Comparison of ENCODE assay signal across 19 cellular contexts in genomic region chr3:11739123-11739522, GRCh38.
DNase-seq lines count a peak whose midpoint lies in the region; ATAC-seq and TF ChIP-seq lines count a peak whose summit lies in the region.
"Had no signal": no experiment of that assay in that cellular context is flagged by ENCODE, and none has a peak within 500 bp of the region (broad histone marks: within the 10 kb centered on the region; RNA-seq: fewer than 3 reads in every experiment).

No MANE protein-coding gene starts in this region.

- H3K27me3 Mint-ChIP-seq in GM23338 (ENCODE audit: insufficient read depth, low read depth, poor library complexity), result peaks cover 4% of the 10 kb centered on the region
- no peaks in the 10 kb centered on the region for H3K27me3 Mint-ChIP-seq in activated CD4-positive, alpha-beta memory T cell treated with anti-CD3 and anti-CD28 coated beads for 36 hours
- H3K27me3 Mint-ChIP-seq: CD4-positive, alpha-beta memory T cell; IgD-negative memory B cell had no signal

- no peaks in the 10 kb centered on the region for H3K27me3 ChIP-seq in GM23338 (ENCODE audit: insufficient read depth)
- peaks cover 3% of the 10 kb centered on the region for H3K27me3 ChIP-seq in adipocyte (replicated peaks; ENCODE audit: control insufficient read depth, insufficient read depth, low read length)
- H3K27me3 ChIP-seq in thyroid gland, result no peaks in the 10 kb centered on the region
- H3K27me3 ChIP-seq: BLaER1 had no signal

- no peaks in the 10 kb centered on the region for H3K4me1 ChIP-seq in GM23338 (ENCODE audit: insufficient read depth)
- H3K4me1 ChIP-seq in adipocyte (ENCODE audit: control insufficient read depth, insufficient read depth, low read length), result no peaks in the 10 kb centered on the region
- no peaks in the 10 kb centered on the region for H3K4me1 ChIP-seq in thyroid gland
- H3K4me1 ChIP-seq: BLaER1, HAP-1 had no signal

- H3K4me1 Mint-ChIP-seq in GM23338, result peaks cover 3% of the 10 kb centered on the region; the same call in 2 of the 3 replicates
- H3K4me1 Mint-ChIP-seq in activated CD4-positive, alpha-beta memory T cell treated with anti-CD3 and anti-CD28 coated beads for 36 hours (ENCODE audit: low read depth), result no peaks in the 10 kb centered on the region
- H3K4me1 Mint-ChIP-seq: CD14-positive monocyte had no signal

- ATAC-seq in GM23338, result no peak
- ATAC-seq: HepG2 had no signal

- no peaks in the 10 kb centered on the region for H3F3A ChIP-seq in GM23338 (replicated peaks; ENCODE audit: low read depth)

- no peak overlapping the region for H3K4me3 Mint-ChIP-seq in GM23338
- H3K4me3 Mint-ChIP-seq in activated CD4-positive, alpha-beta memory T cell treated with anti-CD3 and anti-CD28 coated beads for 36 hours, result no peak overlapping the region
- H3K4me3 Mint-ChIP-seq: CD14-positive monocyte; CD4-positive, alpha-beta memory T cell; HFFc6; IgD-negative memory B cell had no signal

- CTCF ChIA-PET in activated CD4-positive, alpha-beta memory T cell treated with anti-CD3 and anti-CD28 coated beads for 36 hours (lab: Charles Lee), result interaction anchor here (0.5 to 0.6 kb wide), 2 partner anchors 317 to 1772 kb away, joined by 3 to 4 read pairs; no protein-coding TSS in a partner anchor

- H3K9me3 ChIP-seq in adipocyte (ENCODE audit: control insufficient read depth, low read length), result no peaks in the 10 kb centered on the region
- H3K9me3 ChIP-seq in thyroid gland, result no peaks in the 10 kb centered on the region
- H3K9me3 ChIP-seq: BLaER1, HAP-1 had no signal

- H3K9ac ChIP-seq in adipocyte (ENCODE audit: low read length), result no peak overlapping the region
- H3K9ac ChIP-seq: BLaER1 had no signal

- TF ChIP-seq CTCF in GM23338 (conservative IDR thresholded peaks at IDR 0.05; ENCODE audit: low read depth in 2 of 2) (no peak), fibroblast of the aortic adventitia (IDR thresholded peaks at IDR 0.05; ENCODE audit: insufficient read depth, low read length) (no peak), thyroid gland (IDR thresholded peaks at IDR 0.05) (no peak)

- no peaks in the 10 kb centered on the region for H4K20me1 ChIP-seq in GM23338 (replicated peaks; ENCODE audit: insufficient read depth)
- H4K20me1 ChIP-seq: BLaER1 had no signal

- POLR2A ChIA-PET in activated CD4-positive, alpha-beta memory T cell treated with anti-CD3 and anti-CD28 coated beads for 36 hours (lab: Charles Lee), result no interaction called here

- no peaks in the 10 kb centered on the region for H3K9me2 ChIP-seq in GM23338 (ENCODE audit: insufficient read depth)

- WGBS in thyroid gland, 2 donors, result 56 to 76% methylated on average over 2 of the region's 2 CpGs

- no peak for DNase-seq in GM23338 (ENCODE audit: low spot score)
- peak; percentile 30 for DNase-seq in adipocyte (ENCODE audit: low read depth)
- peak; percentile 33 for DNase-seq in fibroblast of the aortic adventitia (ENCODE audit: low read depth)
- DNase-seq in posterior vena cava (ENCODE audit: low spot score), result peak; percentile 23
- DNase-seq in GM19240 (ENCODE audit: insufficient read length, low spot score), result no peak
- no peak for DNase-seq in activated CD4-positive, alpha-beta memory T cell treated with anti-CD3 and anti-CD28 coated beads for 36 hours
- DNase-seq in HCEC 1CT, result no peak
- DNase-seq in thyroid gland, result no peak
- DNase-seq: 8988T; CD4-positive, alpha-beta memory T cell; DMS79 treated with DMSO at 0.1 percent for 48 hours; GF-D8; HFFc6; KG1 had no signal

- H3K36me3 Mint-ChIP-seq in GM23338 (ENCODE audit: low read depth), result no peaks in the 10 kb centered on the region
- H3K36me3 Mint-ChIP-seq in activated CD4-positive, alpha-beta memory T cell treated with anti-CD3 and anti-CD28 coated beads for 36 hours, result no peaks in the 10 kb centered on the region
- H3K36me3 Mint-ChIP-seq: CD14-positive monocyte; CD4-positive, alpha-beta memory T cell; IgD-negative memory B cell had no signal

- H3K9me3 Mint-ChIP-seq in GM23338, result no peaks in the 10 kb centered on the region
- H3K9me3 Mint-ChIP-seq in activated CD4-positive, alpha-beta memory T cell treated with anti-CD3 and anti-CD28 coated beads for 36 hours, result no peaks in the 10 kb centered on the region
- H3K9me3 Mint-ChIP-seq: CD4-positive, alpha-beta memory T cell; HFFc6; IgD-negative memory B cell had no signal

- no peak for TF ChIP-seq POLR2A in thyroid gland (IDR thresholded peaks at IDR 0.05)

- H3K36me3 ChIP-seq in GM23338 (ENCODE audit: insufficient read depth), result no peaks in the 10 kb centered on the region
- H3K36me3 ChIP-seq in adipocyte (ENCODE audit: control insufficient read depth, insufficient read depth, low read length, severe bottlenecking), result no peaks in the 10 kb centered on the region
- no peaks in the 10 kb centered on the region for H3K36me3 ChIP-seq in thyroid gland
- H3K36me3 ChIP-seq: BLaER1, HAP-1 had no signal

- peak overlapping the region; percentile 59 for H2AFZ ChIP-seq in GM23338

- H3K79me2 ChIP-seq in GM23338 (replicated peaks; ENCODE audit: insufficient read depth), result no peaks in the 10 kb centered on the region

- intact Hi-C loops in posterior vena cava (cut with DNase I) (no loop called here), thyroid gland (cut with DNase I) (no loop called here)
- intact Hi-C loops in activated CD4-positive, alpha-beta memory T cell treated with anti-CD3 and anti-CD28 coated beads for 36 hours (cut with micrococcal nuclease), result no loop called here

- H3K4me3 ChIP-seq in GM23338 (no peak overlapping the region), adipocyte (ENCODE audit: low read length) (no peak overlapping the region), fibroblast of the aortic adventitia (ENCODE audit: low read depth, low read length) (no peak overlapping the region), thyroid gland (replicated peaks in 1 of 3) (no peak overlapping the region)
- H3K4me3 ChIP-seq: BLaER1, HAP-1 had no signal

- no peak overlapping the region for H3K27ac Mint-ChIP-seq in GM23338
- H3K27ac Mint-ChIP-seq in activated CD4-positive, alpha-beta memory T cell treated with anti-CD3 and anti-CD28 coated beads for 36 hours, result no peak overlapping the region
- H3K27ac Mint-ChIP-seq: CD14-positive monocyte; CD4-positive, alpha-beta memory T cell; HFFc6; IgD-negative memory B cell had no signal

- H3K27ac ChIP-seq in GM23338 (ENCODE audit: low read depth) (no peak overlapping the region), thyroid gland (no peak overlapping the region)
- H3K27ac ChIP-seq: BLaER1 had no signal

- H3K4me2 ChIP-seq in GM23338, result no peak overlapping the region
- H3K4me2 ChIP-seq: BLaER1 had no signal

TF ChIP-seq in GM23338, 12 proteins besides CTCF, POLR2A, EP300 and RAD21 (continues in another document):
- TF ChIP-seq STAT1 (IDR thresholded peaks at IDR 0.05; ENCODE audit: unreplicated experiment), result no peak
- TF ChIP-seq CREB1 (CRISPR knock-in tag; IDR thresholded peaks at IDR 0.05; ENCODE audit: low read depth), result no peak

Comparison
In these comparisons a context has a peak if more than half of its experiments do, and no peak if none do; other contexts are left out.
1. DNase-seq: peak in adipocyte (single experiment), fibroblast of the aortic adventitia (single experiment) and posterior vena cava (single experiment); none in GM23338 (single experiment), GM19240 (single experiment), activated CD4-positive, alpha-beta memory T cell treated with anti-CD3 and anti-CD28 coated beads for 36 hours (single experiment), HCEC 1CT (single experiment) and thyroid gland (0 of 2).